1 cellular context compared by ENCODE assay signal in the genomic region with DNA sequence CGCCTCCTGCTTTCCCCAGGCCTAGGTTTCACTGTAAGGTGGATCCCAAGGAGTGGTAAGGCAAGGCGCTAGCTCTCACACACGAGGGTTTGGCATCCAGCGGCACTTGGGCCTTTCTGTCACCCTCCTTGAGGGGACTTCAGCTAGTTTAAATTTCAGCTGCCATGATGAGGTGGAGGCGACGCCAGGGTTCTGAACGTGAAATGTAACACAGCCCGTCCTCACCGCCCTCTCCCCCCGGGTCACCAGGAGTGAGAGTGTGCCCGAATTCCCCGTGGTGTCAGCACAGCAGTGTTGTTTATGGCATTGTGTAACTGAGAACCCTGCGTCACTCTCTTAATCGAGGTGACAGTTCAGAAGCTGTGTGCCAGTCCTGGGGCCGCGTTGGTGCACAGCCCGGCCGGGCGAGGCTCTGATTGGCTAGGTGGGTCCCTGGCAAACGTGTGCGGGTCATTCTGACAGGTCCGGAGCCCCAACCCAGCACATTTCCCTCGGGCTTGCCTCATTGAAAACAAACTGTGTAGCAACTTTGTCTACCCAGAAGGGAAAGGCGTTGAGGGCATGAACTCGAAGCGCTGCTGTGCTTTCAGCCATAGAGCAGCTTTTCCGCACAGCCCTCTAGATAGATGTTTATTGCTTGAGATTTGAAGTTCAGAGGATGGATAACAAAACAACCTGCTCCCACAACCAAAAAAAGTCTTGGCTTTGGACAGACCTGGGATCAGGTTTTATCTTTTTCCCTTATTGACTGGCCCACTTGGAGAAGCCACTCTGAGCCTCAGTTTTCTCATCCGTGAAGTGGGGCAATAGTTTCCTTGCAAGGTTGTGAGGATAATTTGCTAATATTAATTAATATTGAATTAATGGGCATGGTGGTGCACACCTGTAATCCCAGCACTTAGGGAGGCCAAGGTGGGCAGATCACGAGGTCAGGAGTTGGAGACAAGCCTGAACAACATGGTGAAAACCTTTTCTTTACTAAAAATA.
TF ChIP-seq lines count a peak whose summit lies in the region.

No MANE protein-coding gene starts in this region.

TF ChIP-seq in GM23338, 12 proteins besides CTCF, POLR2A, EP300 and RAD21 (continued from another document):
- TF ChIP-seq, protein P1, sequence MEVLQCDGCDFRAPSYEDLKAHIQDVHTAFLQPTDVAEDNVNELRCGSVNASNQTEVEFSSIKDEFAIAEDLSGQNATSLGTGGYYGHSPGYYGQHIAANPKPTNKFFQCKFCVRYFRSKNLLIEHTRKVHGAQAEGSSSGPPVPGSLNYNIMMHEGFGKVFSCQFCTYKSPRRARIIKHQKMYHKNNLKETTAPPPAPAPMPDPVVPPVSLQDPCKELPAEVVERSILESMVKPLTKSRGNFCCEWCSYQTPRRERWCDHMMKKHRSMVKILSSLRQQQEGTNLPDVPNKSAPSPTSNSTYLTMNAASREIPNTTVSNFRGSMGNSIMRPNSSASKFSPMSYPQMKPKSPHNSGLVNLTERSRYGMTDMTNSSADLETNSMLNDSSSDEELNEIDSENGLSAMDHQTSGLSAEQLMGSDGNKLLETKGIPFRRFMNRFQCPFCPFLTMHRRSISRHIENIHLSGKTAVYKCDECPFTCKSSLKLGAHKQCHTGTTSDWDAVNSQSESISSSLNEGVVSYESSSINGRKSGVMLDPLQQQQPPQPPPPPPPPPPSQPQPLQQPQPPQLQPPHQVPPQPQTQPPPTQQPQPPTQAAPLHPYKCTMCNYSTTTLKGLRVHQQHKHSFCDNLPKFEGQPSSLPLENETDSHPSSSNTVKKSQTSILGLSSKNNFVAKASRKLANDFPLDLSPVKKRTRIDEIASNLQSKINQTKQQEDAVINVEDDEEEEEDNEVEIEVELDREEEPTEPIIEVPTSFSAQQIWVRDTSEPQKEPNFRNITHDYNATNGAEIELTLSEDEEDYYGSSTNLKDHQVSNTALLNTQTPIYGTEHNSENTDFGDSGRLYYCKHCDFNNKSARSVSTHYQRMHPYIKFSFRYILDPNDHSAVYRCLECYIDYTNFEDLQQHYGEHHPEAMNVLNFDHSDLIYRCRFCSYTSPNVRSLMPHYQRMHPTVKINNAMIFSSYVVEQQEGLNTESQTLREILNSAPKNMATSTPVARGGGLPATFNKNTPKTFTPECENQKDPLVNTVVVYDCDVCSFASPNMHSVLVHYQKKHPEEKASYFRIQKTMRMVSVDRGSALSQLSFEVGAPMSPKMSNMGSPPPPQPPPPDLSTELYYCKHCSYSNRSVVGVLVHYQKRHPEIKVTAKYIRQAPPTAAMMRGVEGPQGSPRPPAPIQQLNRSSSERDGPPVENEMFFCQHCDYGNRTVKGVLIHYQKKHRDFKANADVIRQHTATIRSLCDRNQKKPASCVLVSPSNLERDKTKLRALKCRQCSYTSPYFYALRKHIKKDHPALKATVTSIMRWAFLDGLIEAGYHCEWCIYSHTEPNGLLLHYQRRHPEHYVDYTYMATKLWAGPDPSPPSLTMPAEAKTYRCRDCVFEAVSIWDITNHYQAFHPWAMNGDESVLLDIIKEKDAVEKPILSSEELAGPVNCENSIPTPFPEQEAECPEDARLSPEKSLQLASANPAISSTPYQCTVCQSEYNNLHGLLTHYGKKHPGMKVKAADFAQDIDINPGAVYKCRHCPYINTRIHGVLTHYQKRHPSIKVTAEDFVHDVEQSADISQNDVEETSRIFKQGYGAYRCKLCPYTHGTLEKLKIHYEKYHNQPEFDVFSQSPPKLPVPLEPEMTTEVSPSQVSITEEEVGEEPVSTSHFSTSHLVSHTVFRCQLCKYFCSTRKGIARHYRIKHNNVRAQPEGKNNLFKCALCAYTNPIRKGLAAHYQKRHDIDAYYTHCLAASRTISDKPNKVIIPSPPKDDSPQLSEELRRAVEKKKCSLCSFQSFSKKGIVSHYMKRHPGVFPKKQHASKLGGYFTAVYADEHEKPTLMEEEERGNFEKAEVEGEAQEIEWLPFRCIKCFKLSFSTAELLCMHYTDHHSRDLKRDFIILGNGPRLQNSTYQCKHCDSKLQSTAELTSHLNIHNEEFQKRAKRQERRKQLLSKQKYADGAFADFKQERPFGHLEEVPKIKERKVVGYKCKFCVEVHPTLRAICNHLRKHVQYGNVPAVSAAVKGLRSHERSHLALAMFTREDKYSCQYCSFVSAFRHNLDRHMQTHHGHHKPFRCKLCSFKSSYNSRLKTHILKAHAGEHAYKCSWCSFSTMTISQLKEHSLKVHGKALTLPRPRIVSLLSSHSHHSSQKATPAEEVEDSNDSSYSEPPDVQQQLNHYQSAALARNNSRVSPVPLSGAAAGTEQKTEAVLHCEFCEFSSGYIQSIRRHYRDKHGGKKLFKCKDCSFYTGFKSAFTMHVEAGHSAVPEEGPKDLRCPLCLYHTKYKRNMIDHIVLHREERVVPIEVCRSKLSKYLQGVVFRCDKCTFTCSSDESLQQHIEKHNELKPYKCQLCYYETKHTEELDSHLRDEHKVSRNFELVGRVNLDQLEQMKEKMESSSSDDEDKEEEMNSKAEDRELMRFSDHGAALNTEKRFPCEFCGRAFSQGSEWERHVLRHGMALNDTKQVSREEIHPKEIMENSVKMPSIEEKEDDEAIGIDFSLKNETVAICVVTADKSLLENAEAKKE (CRISPR knock-in tag; IDR thresholded peaks at IDR 0.05): no peak
- no peak for TF ChIP-seq JUNB (IDR thresholded peaks at IDR 0.05; ENCODE audit: unreplicated experiment)
- TF ChIP-seq, protein P2, sequence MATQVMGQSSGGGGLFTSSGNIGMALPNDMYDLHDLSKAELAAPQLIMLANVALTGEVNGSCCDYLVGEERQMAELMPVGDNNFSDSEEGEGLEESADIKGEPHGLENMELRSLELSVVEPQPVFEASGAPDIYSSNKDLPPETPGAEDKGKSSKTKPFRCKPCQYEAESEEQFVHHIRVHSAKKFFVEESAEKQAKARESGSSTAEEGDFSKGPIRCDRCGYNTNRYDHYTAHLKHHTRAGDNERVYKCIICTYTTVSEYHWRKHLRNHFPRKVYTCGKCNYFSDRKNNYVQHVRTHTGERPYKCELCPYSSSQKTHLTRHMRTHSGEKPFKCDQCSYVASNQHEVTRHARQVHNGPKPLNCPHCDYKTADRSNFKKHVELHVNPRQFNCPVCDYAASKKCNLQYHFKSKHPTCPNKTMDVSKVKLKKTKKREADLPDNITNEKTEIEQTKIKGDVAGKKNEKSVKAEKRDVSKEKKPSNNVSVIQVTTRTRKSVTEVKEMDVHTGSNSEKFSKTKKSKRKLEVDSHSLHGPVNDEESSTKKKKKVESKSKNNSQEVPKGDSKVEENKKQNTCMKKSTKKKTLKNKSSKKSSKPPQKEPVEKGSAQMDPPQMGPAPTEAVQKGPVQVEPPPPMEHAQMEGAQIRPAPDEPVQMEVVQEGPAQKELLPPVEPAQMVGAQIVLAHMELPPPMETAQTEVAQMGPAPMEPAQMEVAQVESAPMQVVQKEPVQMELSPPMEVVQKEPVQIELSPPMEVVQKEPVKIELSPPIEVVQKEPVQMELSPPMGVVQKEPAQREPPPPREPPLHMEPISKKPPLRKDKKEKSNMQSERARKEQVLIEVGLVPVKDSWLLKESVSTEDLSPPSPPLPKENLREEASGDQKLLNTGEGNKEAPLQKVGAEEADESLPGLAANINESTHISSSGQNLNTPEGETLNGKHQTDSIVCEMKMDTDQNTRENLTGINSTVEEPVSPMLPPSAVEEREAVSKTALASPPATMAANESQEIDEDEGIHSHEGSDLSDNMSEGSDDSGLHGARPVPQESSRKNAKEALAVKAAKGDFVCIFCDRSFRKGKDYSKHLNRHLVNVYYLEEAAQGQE (IDR thresholded peaks at IDR 0.05; ENCODE audit: unreplicated experiment): no peak
- no peak for TF ChIP-seq ZNF114 (CRISPR knock-in tag; IDR thresholded peaks at IDR 0.05)
- TF ChIP-seq EZH2phosphoT487 (IDR thresholded peaks at IDR 0.05; ENCODE audit: unreplicated experiment): no peak
